Comparison of ENCODE assay signal across 22 cellular contexts in the genomic region with DNA sequence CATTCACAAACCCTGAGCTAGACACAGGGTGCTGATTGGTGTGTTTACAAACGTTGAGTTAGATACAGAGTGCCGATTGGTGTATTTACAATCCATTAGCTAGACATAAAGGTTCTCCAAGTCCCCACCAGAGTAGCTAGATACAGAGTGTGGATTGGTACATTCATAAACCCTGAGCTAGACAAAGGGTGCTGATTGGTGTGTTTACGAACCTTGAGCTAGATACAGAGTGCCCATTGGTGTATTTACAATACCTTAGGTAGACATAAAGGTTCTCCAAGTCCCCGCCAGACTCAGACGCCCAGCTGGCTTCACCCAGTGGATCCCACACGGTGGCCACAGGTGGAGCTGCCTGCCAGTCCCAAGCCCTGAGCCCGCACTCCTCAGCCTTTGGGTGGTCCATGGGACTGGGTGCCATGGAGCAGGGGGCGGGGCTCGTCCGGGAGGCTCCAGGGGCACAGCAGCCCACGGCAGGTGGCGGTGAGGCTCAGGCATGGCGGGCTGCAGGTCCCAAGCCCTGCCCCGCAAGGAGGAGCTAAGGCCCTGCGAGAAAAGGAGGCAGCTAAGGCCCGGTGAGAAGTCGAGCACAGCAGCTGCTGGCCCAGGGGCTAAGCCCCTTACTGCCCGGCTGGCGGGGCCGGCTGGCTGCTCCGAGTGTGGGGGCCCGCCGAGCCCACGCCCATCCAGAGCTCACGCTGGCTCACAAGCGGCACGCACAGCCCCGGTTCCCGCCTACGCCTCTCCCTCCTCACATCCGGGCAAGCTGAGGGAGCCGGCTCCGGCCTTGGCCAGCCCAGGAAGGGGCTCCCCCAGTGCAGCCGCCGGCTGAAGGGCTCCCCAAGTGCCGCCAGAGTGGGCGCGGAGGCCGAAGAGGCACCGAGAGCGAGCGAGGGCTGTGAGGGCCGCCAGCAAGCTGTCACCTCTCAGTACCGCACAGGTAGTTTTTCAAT.
DNase-seq lines count a peak whose midpoint lies in the region; ATAC-seq lines count a peak whose summit lies in the region.
"Had no signal": no experiment of that assay in that cellular context is flagged by ENCODE, and none has a peak within 500 bp of the region (broad histone marks: within the 10 kb centered on the region; RNA-seq: fewer than 3 reads in every experiment).

No MANE protein-coding gene starts in this region.

- H2BK120ac ChIP-seq in neuronal stem cell (ENCODE audit: low read depth, low read length) = no peak overlapping the region

- H3K27me3 ChIP-seq in neuronal stem cell (ENCODE audit: control insufficient read depth in 3 of 3, insufficient read depth in 3 of 3, low read depth in 1 of 3, low read length in 3 of 3) = no peaks in the 10 kb centered on the region

- H3K18ac ChIP-seq in neuronal stem cell (ENCODE audit: low read length) = no peak overlapping the region

- H2BK12ac ChIP-seq in neuronal stem cell (ENCODE audit: low read length) = no peak overlapping the region

- WGBS in neuronal stem cell (ENCODE audit: extremely low coverage in 2 of 2, insufficient read length in 2 of 2, insufficient replicate concordance in 1 of 2), 2 donors = no CpG with 5 or more reads among the region's 44 CpGs

- H3K9me3 ChIP-seq in neuronal stem cell (replicated peaks in 1 of 2; ENCODE audit: control insufficient read depth in 2 of 2, insufficient read depth in 1 of 2, low read depth in 1 of 2, low read length in 2 of 2) = no peaks in the 10 kb centered on the region

- H3K4me2 ChIP-seq in neuronal stem cell (ENCODE audit: insufficient read depth, low read length, poor library complexity, severe bottlenecking) = no peak overlapping the region
- H3K4me2 ChIP-seq: KMS-11 had no signal

- no peak overlapping the region for H4K91ac ChIP-seq in neuronal stem cell (ENCODE audit: low read depth, low read length, poor library complexity)

- peak overlapping the region; percentile 17 for H2AFZ ChIP-seq in neuronal stem cell (ENCODE audit: low read length)

- no peak overlapping the region for H3K4ac ChIP-seq in neuronal stem cell (ENCODE audit: low read length)

- no peaks in the 10 kb centered on the region for H3K79me1 ChIP-seq in neuronal stem cell (ENCODE audit: low read depth, low read length)

- no peak overlapping the region for H2AK5ac ChIP-seq in neuronal stem cell (ENCODE audit: low read depth, low read length)

- ATAC-seq in HG02588 (IDR thresholded peaks at IDR 0.05; ENCODE audit: unreplicated experiment) = no peak
- ATAC-seq: GM12878, HepG2 had no signal

- no peak overlapping the region for H3K23ac ChIP-seq in neuronal stem cell (ENCODE audit: low read depth, low read length, poor library complexity)

- H2BK15ac ChIP-seq in neuronal stem cell (ENCODE audit: low read length) = no peak overlapping the region

- no peak overlapping the region for H3K27ac ChIP-seq in neuronal stem cell (replicated peaks; ENCODE audit: low read length)
- H3K27ac ChIP-seq: HL-60, KMS-11, SK-N-MC had no signal

- DNase-seq in Daoy (ENCODE audit: low read depth) = peak; percentile 12
- peak; percentile 23 for DNase-seq in HuH-7 (ENCODE audit: low spot score)
- peak; percentile 80 for DNase-seq in RPMI7951 (ENCODE audit: low read depth)
- DNase-seq in neuronal stem cell (ENCODE audit: low spot score) = no peak
- DNase-seq in activated CD8-positive, alpha-beta memory T cell treated with anti-CD3 and anti-CD28 coated beads, Interleukin-2, amount 50 U/mL, for 48 hours = no peak
- no peak for DNase-seq in DMS53 treated with DMSO at 0.1 percent for 48 hours (lab: John Stamatoyannopoulos, UW; ENCODE audit: unreplicated experiment)
- DNase-seq: CD4-positive, CD25-positive, alpha-beta regulatory T cell; DMS79; NCI-H1105; NCI-H1694; NCI-H2081 treated with DMSO at 0.1 percent for 48 hours; NCI-H2171 treated with DMSO at 0.1 percent for 48 hours; NCI-H774; OCI-M1; Right ventricle myocardium superior; SW 1271 had no signal

- no peak overlapping the region for H3K14ac ChIP-seq in neuronal stem cell (ENCODE audit: low read length)

- no peak overlapping the region for H2BK5ac ChIP-seq in neuronal stem cell (ENCODE audit: low read length)

- no peak overlapping the region for H3K9ac ChIP-seq in neuronal stem cell (ENCODE audit: low read depth, low read length, poor library complexity)
- H3K9ac ChIP-seq: KMS-11 had no signal

- no peaks in the 10 kb centered on the region for H3K4me1 ChIP-seq in neuronal stem cell (ENCODE audit: control insufficient read depth in 2 of 2, insufficient read depth in 1 of 2, low read depth in 1 of 2, low read length in 2 of 2)

- no peaks in the 10 kb centered on the region for H3K36me3 ChIP-seq in neuronal stem cell (replicated peaks in 1 of 2; ENCODE audit: control insufficient read depth in 2 of 2, insufficient read depth in 2 of 2, low read length in 2 of 2)

- no peak overlapping the region for H4K8ac ChIP-seq in neuronal stem cell (ENCODE audit: low read depth, low read length)

- no peak overlapping the region for H3K4me3 ChIP-seq in neuronal stem cell (ENCODE audit: low read length in 2 of 2)
- H3K4me3 ChIP-seq: GM12878, SK-N-MC had no signal

Comparison
In these comparisons a context has a peak if more than half of its experiments do, and no peak if none do; other contexts are left out.
1. DNase-seq: peak in Daoy (single experiment), HuH-7 (single experiment) and RPMI7951 (single experiment); none in neuronal stem cell (single experiment), activated CD8-positive, alpha-beta memory T cell treated with anti-CD3 and anti-CD28 coated beads, Interleukin-2, amount 50 U/mL, for 48 hours (single experiment) and DMS53 treated with DMSO at 0.1 percent for 48 hours (single experiment).